14 cellular contexts compared by ENCODE assay signal in the genomic region with DNA sequence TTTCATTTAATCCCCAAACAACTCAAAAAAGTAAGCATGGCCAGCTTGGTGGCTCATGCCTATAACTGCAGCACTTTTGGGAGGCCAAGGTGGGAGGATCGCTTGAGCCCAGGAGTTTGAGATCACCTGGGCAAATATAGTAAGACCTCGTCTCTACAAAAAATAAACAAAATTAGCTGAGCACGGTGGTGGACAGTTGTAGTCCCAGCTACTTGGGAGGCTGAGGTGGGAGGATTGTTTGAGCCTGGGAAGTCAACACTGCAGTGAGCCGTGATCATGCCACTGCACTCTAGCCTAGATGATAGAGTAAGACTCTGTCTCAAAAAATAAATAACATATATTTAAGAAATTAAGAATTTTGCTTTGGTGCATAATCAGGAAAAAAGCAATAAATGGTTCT. TPM values are rescaled to one million over a fixed set of nuclear protein-coding genes. Genes with fewer than 3 reads are reported as not detected.
A peak's percentile ranks its signal among the peaks of the same experiment; 100 is the strongest.
DNase-seq lines count a peak whose midpoint lies in the region; ATAC-seq, FAIRE-seq and TF ChIP-seq lines count a peak whose summit lies in the region.
"Had no signal": no experiment of that assay in that cellular context is flagged by ENCODE, and none has a peak within 500 bp of the region (broad histone marks: within the 10 kb centered on the region; RNA-seq: fewer than 3 reads in every experiment).

No MANE protein-coding gene starts in this region.

- peaks cover 19% of the 10 kb centered on the region for H3K4me1 ChIP-seq in CD4-positive, CD25-positive, alpha-beta regulatory T cell (ENCODE audit: control insufficient read depth, insufficient read depth, low read length, poor library complexity, severe bottlenecking)
- H3K4me1 ChIP-seq in MM.1S (ENCODE audit: low read length) = peaks cover 27% of the 10 kb centered on the region
- H3K4me1 ChIP-seq in HepG2 (ENCODE audit: insufficient read depth, low read length) = peaks cover 49% of the 10 kb centered on the region

- H3K4me3 Mint-ChIP-seq in CD4-positive, CD25-positive, alpha-beta regulatory T cell = peak overlapping the region in 1 of 4 donors; percentile 77
- no peak overlapping the region for H3K4me3 Mint-ChIP-seq in activated CD4-positive, alpha-beta T cell treated with anti-CD3 and anti-CD28 coated beads, Interleukin-2, amount 10 ng/mL, durations not matched to agents 7 days and 5 days

- H3K4me1 Mint-ChIP-seq in CD4-positive, CD25-positive, alpha-beta regulatory T cell = peaks cover 21 to 28% (median 22%) of the 10 kb centered on the region in 4 donors
- H3K4me1 Mint-ChIP-seq in activated CD4-positive, alpha-beta T cell treated with anti-CD3 and anti-CD28 coated beads, Interleukin-2, amount 10 ng/mL, durations not matched to agents 7 days and 5 days = peaks cover 34% of the 10 kb centered on the region

- no peaks in the 10 kb centered on the region for H3K36me3 ChIP-seq in CD4-positive, CD25-positive, alpha-beta regulatory T cell (ENCODE audit: control insufficient read depth, insufficient read depth, low read length)
- H3K36me3 ChIP-seq in MM.1S (replicated peaks; ENCODE audit: insufficient read depth, low read length) = no peaks in the 10 kb centered on the region
- no peaks in the 10 kb centered on the region for H3K36me3 ChIP-seq in HepG2 (replicated peaks in 1 of 2; ENCODE audit: control insufficient read depth in 1 of 2, insufficient read depth in 2 of 2, low read length in 2 of 2)
- H3K36me3 ChIP-seq: thoracic aorta had no signal

- ATAC-seq in CD4-positive, CD25-positive, alpha-beta regulatory T cell (ENCODE audit: low read depth in 2 of 2) = no peak
- no peak for ATAC-seq in HepG2
- ATAC-seq: SK-N-SH treated with all-trans-retinoic acid at 6 μM for 48 hours had no signal

- no peaks in the 10 kb centered on the region for H3K9me3 ChIP-seq in CD4-positive, CD25-positive, alpha-beta regulatory T cell (ENCODE audit: control insufficient read depth in 2 of 2, low read length in 2 of 2)
- H3K9me3 ChIP-seq in MM.1S (replicated peaks; ENCODE audit: insufficient read depth, low read length) (no peaks in the 10 kb centered on the region), HepG2 (ENCODE audit: low read length) (no peaks in the 10 kb centered on the region)
- H3K9me3 ChIP-seq: thoracic aorta had no signal

- no peaks in the 10 kb centered on the region for H3K27me3 ChIP-seq in CD4-positive, CD25-positive, alpha-beta regulatory T cell (ENCODE audit: control insufficient read depth, insufficient read depth, low read length)
- H3K27me3 ChIP-seq in MM.1S (replicated peaks; ENCODE audit: insufficient read depth, low read length) = no peaks in the 10 kb centered on the region
- no peaks in the 10 kb centered on the region for H3K27me3 ChIP-seq in HepG2 (ENCODE audit: control insufficient read depth in 1 of 2, insufficient read depth in 2 of 2, low read length in 2 of 2)

- WGBS in HepG2 (ENCODE audit: low lambda C conversion rate) = 19% methylated on average over 4 of the region's 4 CpGs

- H3K27ac Mint-ChIP-seq in CD4-positive, CD25-positive, alpha-beta regulatory T cell = no peak overlapping the region
- H3K27ac Mint-ChIP-seq in activated CD4-positive, alpha-beta T cell treated with anti-CD3 and anti-CD28 coated beads, Interleukin-2, amount 10 ng/mL, durations not matched to agents 7 days and 5 days = no peak overlapping the region

- no peak for DNase-seq in CD4-positive, CD25-positive, alpha-beta regulatory T cell
- DNase-seq in MM.1S (no peak), HepG2 (ENCODE audit: low spot score) (no peak), ACHN (no peak), mesenteric fat pad (ENCODE audit: low spot score) (no peak)
- DNase-seq in activated CD4-positive, alpha-beta T cell treated with anti-CD3 and anti-CD28 coated beads, Interleukin-2, amount 10 ng/mL, durations not matched to agents 7 days and 5 days = no peak
- DNase-seq: foreskin fibroblast, NCI-H1105 treated with DMSO at 0.1 percent for 48 hours had no signal

- no peak for TF ChIP-seq POLR2A in HepG2 (IDR thresholded peaks at IDR 0.05; ENCODE audit: insufficient read depth in 1 of 2, low read depth in 2 of 2, low read length in 2 of 2)

- POLR2A ChIA-PET in HepG2 (lab: Yijun Ruan, JAX) = interaction anchor here (1.1 to 29.7 kb wide), 8 partner anchors 9 to 205 kb away, joined by 4 to 690 read pairs (median 28); a partner anchor contains a TSS
- POLR2A ChIA-PET in activated CD4-positive, alpha-beta T cell treated with anti-CD3 and anti-CD28 coated beads, Interleukin-2, amount 10 ng/mL, durations not matched to agents 7 days and 5 days (lab: Charles Lee) = interaction anchor here (1.0 to 1.5 kb wide), 2 partner anchors 23 to 26 kb away, joined by 4 to 6 read pairs; a partner anchor contains a TSS

- H3K27me3 Mint-ChIP-seq in CD4-positive, CD25-positive, alpha-beta regulatory T cell = no peaks in the 10 kb centered on the region
- no peaks in the 10 kb centered on the region for H3K27me3 Mint-ChIP-seq in activated CD4-positive, alpha-beta T cell treated with anti-CD3 and anti-CD28 coated beads, Interleukin-2, amount 10 ng/mL, durations not matched to agents 7 days and 5 days

- TF ChIP-seq CTCF in MM.1S (IDR thresholded peaks at IDR 0.05; ENCODE audit: low read length) (no peak), HepG2 (CRISPR knock-in tag; IDR thresholded peaks at IDR 0.05) (no peak)

- BruUV-seq in HepG2 (replicated peaks; lab: Mats Ljungman, UMichigan) = no TSS peak

- CTCF ChIA-PET in HepG2 (lab: Yijun Ruan, JAX; ENCODE audit: low intra/inter-chr PET ratio, low total read pairs) = no interaction called here
- CTCF ChIA-PET in activated CD4-positive, alpha-beta T cell treated with anti-CD3 and anti-CD28 coated beads, Interleukin-2, amount 10 ng/mL, durations not matched to agents 7 days and 5 days (lab: Charles Lee) = interaction anchor here (0.6 to 2.6 kb wide), 12 partner anchors 9 to 260 kb away, joined by 3 to 14 read pairs (median 4); a partner anchor contains a TSS

- no peak for TF ChIP-seq RAD21 in HepG2 (CRISPR knock-in tag; IDR thresholded peaks at IDR 0.05)

- no peaks in the 10 kb centered on the region for H3K79me2 ChIP-seq in MM.1S (ENCODE audit: low read length)
- H3K79me2 ChIP-seq in HepG2 (ENCODE audit: insufficient read depth, low read length) = no peaks in the 10 kb centered on the region

- H3K4me2 ChIP-seq in MM.1S (ENCODE audit: low read depth, low read length) = peak overlapping the region; percentile 69
- H3K4me2 ChIP-seq in HepG2 (ENCODE audit: low read depth, low read length) = peak overlapping the region; percentile 85
- H3K4me2 ChIP-seq: KMS-11 had no signal

- TF ChIP-seq EP300 in HepG2 (IDR thresholded peaks at IDR 0.05; ENCODE audit: low read depth in 2 of 2, low read length in 2 of 2) (no peak), HepG2 (CRISPR knock-in tag; IDR thresholded peaks at IDR 0.05; ENCODE audit: borderline replicate concordance) (no peak)

- H3K27ac ChIP-seq in CD4-positive, CD25-positive, alpha-beta regulatory T cell (ENCODE audit: insufficient read depth, low read length, poor library complexity, severe bottlenecking) = no peak overlapping the region
- peak overlapping the region; percentile 69; the same call in 1 of the 2 replicates for H3K27ac ChIP-seq in MM.1S (ENCODE audit: low read length)
- peak overlapping the region; percentile 86 for H3K27ac ChIP-seq in HepG2 (ENCODE audit: extremely low read length, insufficient read depth, low read length)
- H3K27ac ChIP-seq: KMS-11, thoracic aorta had no signal

- intact Hi-C loops in HepG2 (cut with micrococcal nuclease; ENCODE audit: unreplicated experiment) = no loop called here

- H3K9me3 Mint-ChIP-seq in CD4-positive, CD25-positive, alpha-beta regulatory T cell = peaks cover 0 to 1% (median 0%) of the 10 kb centered on the region in 7 donors
- no peaks in the 10 kb centered on the region for H3K9me3 Mint-ChIP-seq in activated CD4-positive, alpha-beta T cell treated with anti-CD3 and anti-CD28 coated beads, Interleukin-2, amount 10 ng/mL, durations not matched to agents 7 days and 5 days

- no peaks in the 10 kb centered on the region for H3K9me2 ChIP-seq in MM.1S (replicated peaks; ENCODE audit: insufficient read depth, low read length)

- H3K4me3 ChIP-seq in CD4-positive, CD25-positive, alpha-beta regulatory T cell (ENCODE audit: low read depth, low read length) = peak overlapping the region; percentile 70
- H3K4me3 ChIP-seq in MM.1S (ENCODE audit: low read length) (no peak overlapping the region), HepG2 (replicated peaks in 1 of 3; ENCODE audit: insufficient read depth in 1 of 3, low read depth in 2 of 3, low read length in 3 of 3) (peak overlapping the region in 2 of 3 experiments; percentile 48 to 65; a peak in 3 of 6 replicates)

- H4K20me1 ChIP-seq in MM.1S (ENCODE audit: insufficient read depth, low read length) (no peaks in the 10 kb centered on the region), HepG2 (ENCODE audit: insufficient read depth, low read length) (no peaks in the 10 kb centered on the region)

- 0 out of 2 replicates have a peak overlapping the region, but pooled peaks have one; percentile 24 for H2AFZ ChIP-seq in MM.1S (ENCODE audit: low read length)
- H2AFZ ChIP-seq in HepG2 (ENCODE audit: low read length) = peak overlapping the region; percentile 95

- in situ Hi-C loops in HepG2 (cut with HindIII; ENCODE audit: extremely low pct_ligation_motif_present, low pct_unique_long_range_greater_than_20kb) (no loop called here), ACHN (cut with HindIII; ENCODE audit: low pct_ligation_motif_present, low pct_unique_long_range_greater_than_20kb, low sequenced_read_pairs) (no loop called here)

- H3K9ac ChIP-seq in MM.1S (ENCODE audit: low read length) (no peak overlapping the region), HepG2 (ENCODE audit: insufficient read depth, low read depth, low read length) (peak overlapping the region; percentile 69)
- H3K9ac ChIP-seq: KMS-11 had no signal

- H3F3A ChIP-seq in MM.1S (ENCODE audit: insufficient read depth, low read length) = peaks cover 22% of the 10 kb centered on the region

- FAIRE-seq in HepG2 (lab: Jason Lieb, UNC) = no peak
- FAIRE-seq: endometrium, H54, RCC 7860 had no signal

- no peaks in the 10 kb centered on the region for H3K36me3 Mint-ChIP-seq in CD4-positive, CD25-positive, alpha-beta regulatory T cell
- no peaks in the 10 kb centered on the region for H3K36me3 Mint-ChIP-seq in activated CD4-positive, alpha-beta T cell treated with anti-CD3 and anti-CD28 coated beads, Interleukin-2, amount 10 ng/mL, durations not matched to agents 7 days and 5 days (ENCODE audit: low read depth)

RNA-seq across cellular contexts. Expression of a gene that starts 6.1 kb away (rescaled TPM):
- 53.1 TPM for total RNA-seq in CD4-positive, CD25-positive, alpha-beta regulatory T cell
- 100 to 1,000 TPM in 2 of 4 donors, 10 to 100 TPM in 2; 78.7 to 117 (median 97.0) TPM for polyA plus RNA-seq in CD4-positive, CD25-positive, alpha-beta regulatory T cell
- total RNA-seq in HepG2 (2016; rRNA removed; fragmentation: Illumina TruSeq; extraction: Trizol) = 217 and 233 TPM in 2 replicates
- 83.2 and 92.8 TPM in 2 replicates for total RNA-seq in HepG2 (2016; cell fraction: cytosol; rRNA removed; fragmentation: Illumina TruSeq; extraction: Trizol; ENCODE audit: low read depth)
- total RNA-seq in HepG2 (2016; cell fraction: insoluble cytoplasmic fraction; rRNA removed; fragmentation: Illumina TruSeq; extraction: Trizol) = 217 and 238 TPM in 2 replicates
- total RNA-seq in HepG2 (2016; cell fraction: membrane; rRNA removed; fragmentation: Illumina TruSeq; extraction: Trizol) = 122 and 152 TPM in 2 replicates
- 126 and 130 TPM in 2 replicates for total RNA-seq in HepG2 (2016; cell fraction: nucleus; rRNA removed; fragmentation: Illumina TruSeq; extraction: Trizol)
- 181 and 188 TPM in 2 replicates for polyA plus RNA-seq in HepG2 (2011; rRNA removed)
- 171 and 206 TPM in 2 replicates for polyA plus RNA-seq in HepG2 (2011; cell fraction: cytosol; rRNA removed)
- polyA plus RNA-seq in HepG2 (2011; cell fraction: nucleus; rRNA removed) = 120 and 146 TPM in 2 replicates
- 115 TPM in 2 replicates for polyA plus RNA-seq in HepG2 (2012)
- polyA plus RNA-seq in HepG2 (2016; cell fraction: cytosol; fragmentation: Illumina TruSeq; extraction: Trizol; ENCODE audit: low read depth) = 68.5 and 93.5 TPM in 2 replicates
- 208 and 214 TPM in 2 replicates for polyA plus RNA-seq in HepG2 (2016; cell fraction: insoluble cytoplasmic fraction; fragmentation: Illumina TruSeq; extraction: Trizol; ENCODE audit: low read depth)
- polyA plus RNA-seq in HepG2 (2016; cell fraction: membrane; fragmentation: Illumina TruSeq; extraction: Trizol; ENCODE audit: low read depth) = 89.6 and 126 TPM in 2 replicates
- polyA plus RNA-seq in HepG2 (2016; cell fraction: nucleus; fragmentation: Illumina TruSeq; extraction: Trizol; ENCODE audit: insufficient read depth, low read depth) = 233 and 234 TPM in 2 replicates
- polyA minus RNA-seq in HepG2 (2011; rRNA and poly(A)+ RNA removed; ENCODE audit: low replicate concordance) = 185 and 208 TPM in 2 replicates
- 70.5 and 79.0 TPM in 2 replicates for polyA minus RNA-seq in HepG2 (2011; cell fraction: cytosol; rRNA and poly(A)+ RNA removed)
- 93.6 and 111 TPM in 2 replicates for polyA minus RNA-seq in HepG2 (2011; cell fraction: nucleus; rRNA and poly(A)+ RNA removed)
- total RNA-seq in activated CD4-positive, alpha-beta T cell treated with anti-CD3 and anti-CD28 coated beads, Interleukin-2, amount 10 ng/mL, durations not matched to agents 7 days and 5 days = 100 to 1,000 TPM; 134 to 135 TPM
- 132 TPM for total RNA-seq in mesenteric fat pad

RNA-seq across cellular contexts. Expression of a gene that starts 22.8 kb away (rescaled TPM):
- total RNA-seq in CD4-positive, CD25-positive, alpha-beta regulatory T cell = 96.7 TPM
- polyA plus RNA-seq in CD4-positive, CD25-positive, alpha-beta regulatory T cell = 100 to 1,000 TPM; 287 to 384 (median 351) TPM
- total RNA-seq in HepG2 (2016; rRNA removed; fragmentation: Illumina TruSeq; extraction: Trizol) (1,898 and 2,651 TPM in 2 replicates), mesenteric fat pad (495 TPM)
- 648 and 690 TPM in 2 replicates for total RNA-seq in HepG2 (2016; cell fraction: cytosol; rRNA removed; fragmentation: Illumina TruSeq; extraction: Trizol; ENCODE audit: low read depth)
- 1,942 and 2,764 TPM in 2 replicates for total RNA-seq in HepG2 (2016; cell fraction: insoluble cytoplasmic fraction; rRNA removed; fragmentation: Illumina TruSeq; extraction: Trizol)
- total RNA-seq in HepG2 (2016; cell fraction: membrane; rRNA removed; fragmentation: Illumina TruSeq; extraction: Trizol) = 688 and 689 TPM in 2 replicates
- 599 and 644 TPM in 2 replicates for total RNA-seq in HepG2 (2016; cell fraction: nucleus; rRNA removed; fragmentation: Illumina TruSeq; extraction: Trizol)
- polyA plus RNA-seq in HepG2 (2011; rRNA removed) = 550 and 761 TPM in 2 replicates
- polyA plus RNA-seq in HepG2 (2011; cell fraction: cytosol; rRNA removed) = 477 and 587 TPM in 2 replicates
- 93.4 and 123 TPM in 2 replicates for polyA plus RNA-seq in HepG2 (2011; cell fraction: nucleus; rRNA removed)
- 725 and 786 TPM in 2 replicates for polyA plus RNA-seq in HepG2 (2012)
- polyA plus RNA-seq in HepG2 (2016; cell fraction: cytosol; fragmentation: Illumina TruSeq; extraction: Trizol; ENCODE audit: low read depth) = 598 and 600 TPM in 2 replicates
- polyA plus RNA-seq in HepG2 (2016; cell fraction: insoluble cytoplasmic fraction; fragmentation: Illumina TruSeq; extraction: Trizol; ENCODE audit: low read depth) = 2,458 and 2,666 TPM in 2 replicates
- 496 and 500 TPM in 2 replicates for polyA plus RNA-seq in HepG2 (2016; cell fraction: membrane; fragmentation: Illumina TruSeq; extraction: Trizol; ENCODE audit: low read depth)
- 910 and 953 TPM in 2 replicates for polyA plus RNA-seq in HepG2 (2016; cell fraction: nucleus; fragmentation: Illumina TruSeq; extraction: Trizol; ENCODE audit: insufficient read depth, low read depth)
- 219 and 566 TPM in 2 replicates for polyA minus RNA-seq in HepG2 (2011; rRNA and poly(A)+ RNA removed; ENCODE audit: low replicate concordance)
- 202 and 238 TPM in 2 replicates for polyA minus RNA-seq in HepG2 (2011; cell fraction: cytosol; rRNA and poly(A)+ RNA removed)
- 82.1 and 96.2 TPM in 2 replicates for polyA minus RNA-seq in HepG2 (2011; cell fraction: nucleus; rRNA and poly(A)+ RNA removed)
- 100 to 1,000 TPM; 269 to 331 TPM for total RNA-seq in activated CD4-positive, alpha-beta T cell treated with anti-CD3 and anti-CD28 coated beads, Interleukin-2, amount 10 ng/mL, durations not matched to agents 7 days and 5 days

RNA-seq across cellular contexts. Expression of a gene that starts 39.3 kb away (rescaled TPM):
- total RNA-seq in CD4-positive, CD25-positive, alpha-beta regulatory T cell = 147 TPM
- 10 to 100 TPM; 77.8 to 88.3 (median 80.7) TPM for polyA plus RNA-seq in CD4-positive, CD25-positive, alpha-beta regulatory T cell
- total RNA-seq in HepG2 (2016; rRNA removed; fragmentation: Illumina TruSeq; extraction: Trizol) = 256 and 359 TPM in 2 replicates
- 56.5 and 57.9 TPM in 2 replicates for total RNA-seq in HepG2 (2016; cell fraction: cytosol; rRNA removed; fragmentation: Illumina TruSeq; extraction: Trizol; ENCODE audit: low read depth)
- total RNA-seq in HepG2 (2016; cell fraction: insoluble cytoplasmic fraction; rRNA removed; fragmentation: Illumina TruSeq; extraction: Trizol) = 274 and 345 TPM in 2 replicates
- 59.8 and 65.7 TPM in 2 replicates for total RNA-seq in HepG2 (2016; cell fraction: membrane; rRNA removed; fragmentation: Illumina TruSeq; extraction: Trizol)
- total RNA-seq in HepG2 (2016; cell fraction: nucleus; rRNA removed; fragmentation: Illumina TruSeq; extraction: Trizol) = 169 and 186 TPM in 2 replicates
- 105 and 132 TPM in 2 replicates for polyA plus RNA-seq in HepG2 (2011; rRNA removed)
- polyA plus RNA-seq in HepG2 (2011; cell fraction: cytosol; rRNA removed) = 78.7 and 83.2 TPM in 2 replicates
- polyA plus RNA-seq in HepG2 (2011; cell fraction: nucleus; rRNA removed) = 94.3 and 131 TPM in 2 replicates
- 102 and 153 TPM in 2 replicates for polyA plus RNA-seq in HepG2 (2012)
- 22.1 and 22.6 TPM in 2 replicates for polyA plus RNA-seq in HepG2 (2016; cell fraction: cytosol; fragmentation: Illumina TruSeq; extraction: Trizol; ENCODE audit: low read depth)
- polyA plus RNA-seq in HepG2 (2016; cell fraction: insoluble cytoplasmic fraction; fragmentation: Illumina TruSeq; extraction: Trizol; ENCODE audit: low read depth) = 462 and 490 TPM in 2 replicates
- polyA plus RNA-seq in HepG2 (2016; cell fraction: membrane; fragmentation: Illumina TruSeq; extraction: Trizol; ENCODE audit: low read depth) = 35.8 and 36.2 TPM in 2 replicates
- polyA plus RNA-seq in HepG2 (2016; cell fraction: nucleus; fragmentation: Illumina TruSeq; extraction: Trizol; ENCODE audit: insufficient read depth, low read depth) = 327 and 350 TPM in 2 replicates
- 96.7 and 116 TPM in 2 replicates for polyA minus RNA-seq in HepG2 (2011; rRNA and poly(A)+ RNA removed; ENCODE audit: low replicate concordance)
- 68.0 and 69.6 TPM in 2 replicates for polyA minus RNA-seq in HepG2 (2011; cell fraction: cytosol; rRNA and poly(A)+ RNA removed)
- polyA minus RNA-seq in HepG2 (2011; cell fraction: nucleus; rRNA and poly(A)+ RNA removed) = 86.8 and 102 TPM in 2 replicates
- 100 to 1,000 TPM; 193 to 198 TPM for total RNA-seq in activated CD4-positive, alpha-beta T cell treated with anti-CD3 and anti-CD28 coated beads, Interleukin-2, amount 10 ng/mL, durations not matched to agents 7 days and 5 days
- 57.6 TPM for total RNA-seq in mesenteric fat pad

RNA-seq across cellular contexts. Expression of a gene that starts 44.4 kb away (rescaled TPM):
- total RNA-seq in CD4-positive, CD25-positive, alpha-beta regulatory T cell = 0.84 TPM
- under 1 TPM in 3 of 4 donors, not detected in 1; 0.09 to 0.33 (median 0.14) TPM for polyA plus RNA-seq in CD4-positive, CD25-positive, alpha-beta regulatory T cell
- total RNA-seq in HepG2 (2016; rRNA removed; fragmentation: Illumina TruSeq; extraction: Trizol) (10.3 and 13.4 TPM in 2 replicates), mesenteric fat pad (6.0 TPM)
- 1.7 and 1.8 TPM in 2 replicates for total RNA-seq in HepG2 (2016; cell fraction: cytosol; rRNA removed; fragmentation: Illumina TruSeq; extraction: Trizol; ENCODE audit: low read depth)
- total RNA-seq in HepG2 (2016; cell fraction: insoluble cytoplasmic fraction; rRNA removed; fragmentation: Illumina TruSeq; extraction: Trizol) = 9.5 and 12.8 TPM in 2 replicates
- total RNA-seq in HepG2 (2016; cell fraction: membrane; rRNA removed; fragmentation: Illumina TruSeq; extraction: Trizol) = 6.3 and 6.7 TPM in 2 replicates
- total RNA-seq in HepG2 (2016; cell fraction: nucleus; rRNA removed; fragmentation: Illumina TruSeq; extraction: Trizol) = 4.7 and 6.2 TPM in 2 replicates
- 11.6 and 12.9 TPM in 2 replicates for polyA plus RNA-seq in HepG2 (2011; rRNA removed)
- 10.0 and 13.8 TPM in 2 replicates for polyA plus RNA-seq in HepG2 (2011; cell fraction: cytosol; rRNA removed)
- polyA plus RNA-seq in HepG2 (2011; cell fraction: nucleus; rRNA removed) = 6.5 and 7.9 TPM in 2 replicates
- polyA plus RNA-seq in HepG2 (2012) = 5.7 and 8.2 TPM in 2 replicates
- polyA plus RNA-seq in HepG2 (2016; cell fraction: cytosol; fragmentation: Illumina TruSeq; extraction: Trizol; ENCODE audit: low read depth) = 2.7 and 4.1 TPM in 2 replicates
- 16.0 and 18.0 TPM in 2 replicates for polyA plus RNA-seq in HepG2 (2016; cell fraction: insoluble cytoplasmic fraction; fragmentation: Illumina TruSeq; extraction: Trizol; ENCODE audit: low read depth)
- polyA plus RNA-seq in HepG2 (2016; cell fraction: membrane; fragmentation: Illumina TruSeq; extraction: Trizol; ENCODE audit: low read depth) = 9.0 and 9.8 TPM in 2 replicates
- 7.7 and 8.8 TPM in 2 replicates for polyA plus RNA-seq in HepG2 (2016; cell fraction: nucleus; fragmentation: Illumina TruSeq; extraction: Trizol; ENCODE audit: insufficient read depth, low read depth)
- 44.1 and 56.1 TPM in 2 replicates for polyA minus RNA-seq in HepG2 (2011; rRNA and poly(A)+ RNA removed; ENCODE audit: low replicate concordance)
- polyA minus RNA-seq in HepG2 (2011; cell fraction: cytosol; rRNA and poly(A)+ RNA removed) = 11.0 and 11.6 TPM in 2 replicates
- polyA minus RNA-seq in HepG2 (2011; cell fraction: nucleus; rRNA and poly(A)+ RNA removed) = 7.9 and 9.4 TPM in 2 replicates
- total RNA-seq in activated CD4-positive, alpha-beta T cell treated with anti-CD3 and anti-CD28 coated beads, Interleukin-2, amount 10 ng/mL, durations not matched to agents 7 days and 5 days = 1 to 10 TPM; 6.6 to 6.7 TPM

RNA-seq across cellular contexts. Expression of a gene that starts 44.7 kb away (rescaled TPM):
- 0.89 TPM for total RNA-seq in CD4-positive, CD25-positive, alpha-beta regulatory T cell
- polyA plus RNA-seq in CD4-positive, CD25-positive, alpha-beta regulatory T cell = 1 to 10 TPM; 1.9 to 8.8 (median 5.6) TPM
- total RNA-seq in HepG2 (2016; rRNA removed; fragmentation: Illumina TruSeq; extraction: Trizol) (4.4 and 5.2 TPM in 2 replicates), mesenteric fat pad (2.4 TPM)
- 1.7 and 2.0 TPM in 2 replicates for total RNA-seq in HepG2 (2016; cell fraction: cytosol; rRNA removed; fragmentation: Illumina TruSeq; extraction: Trizol; ENCODE audit: low read depth)
- total RNA-seq in HepG2 (2016; cell fraction: insoluble cytoplasmic fraction; rRNA removed; fragmentation: Illumina TruSeq; extraction: Trizol) = 3.6 and 5.0 TPM in 2 replicates
- total RNA-seq in HepG2 (2016; cell fraction: membrane; rRNA removed; fragmentation: Illumina TruSeq; extraction: Trizol) = 4.4 and 4.6 TPM in 2 replicates
- total RNA-seq in HepG2 (2016; cell fraction: nucleus; rRNA removed; fragmentation: Illumina TruSeq; extraction: Trizol) = 3.7 and 7.2 TPM in 2 replicates
- polyA plus RNA-seq in HepG2 (2011; rRNA removed) = 8.3 and 8.4 TPM in 2 replicates
- polyA plus RNA-seq in HepG2 (2011; cell fraction: cytosol; rRNA removed) = 7.4 and 7.9 TPM in 2 replicates
- polyA plus RNA-seq in HepG2 (2011; cell fraction: nucleus; rRNA removed) = 9.2 and 10.0 TPM in 2 replicates
- 3.7 and 3.9 TPM in 2 replicates for polyA plus RNA-seq in HepG2 (2012)
- 1.1 and 2.1 TPM in 2 replicates for polyA plus RNA-seq in HepG2 (2016; cell fraction: cytosol; fragmentation: Illumina TruSeq; extraction: Trizol; ENCODE audit: low read depth)
- 4.7 and 5.7 TPM in 2 replicates for polyA plus RNA-seq in HepG2 (2016; cell fraction: insoluble cytoplasmic fraction; fragmentation: Illumina TruSeq; extraction: Trizol; ENCODE audit: low read depth)
- 3.4 and 4.3 TPM in 2 replicates for polyA plus RNA-seq in HepG2 (2016; cell fraction: membrane; fragmentation: Illumina TruSeq; extraction: Trizol; ENCODE audit: low read depth)
- 12.7 and 14.5 TPM in 2 replicates for polyA plus RNA-seq in HepG2 (2016; cell fraction: nucleus; fragmentation: Illumina TruSeq; extraction: Trizol; ENCODE audit: insufficient read depth, low read depth)
- polyA minus RNA-seq in HepG2 (2011; rRNA and poly(A)+ RNA removed; ENCODE audit: low replicate concordance) = 8.9 and 15.8 TPM in 2 replicates
- 2.3 and 3.3 TPM in 2 replicates for polyA minus RNA-seq in HepG2 (2011; cell fraction: cytosol; rRNA and poly(A)+ RNA removed)
- polyA minus RNA-seq in HepG2 (2011; cell fraction: nucleus; rRNA and poly(A)+ RNA removed) = 5.3 and 5.6 TPM in 2 replicates
- total RNA-seq in activated CD4-positive, alpha-beta T cell treated with anti-CD3 and anti-CD28 coated beads, Interleukin-2, amount 10 ng/mL, durations not matched to agents 7 days and 5 days = 1 to 10 TPM; 5.3 to 5.8 TPM
